Comparison of ENCODE assay signal across 8 cellular contexts in the genomic region with DNA sequence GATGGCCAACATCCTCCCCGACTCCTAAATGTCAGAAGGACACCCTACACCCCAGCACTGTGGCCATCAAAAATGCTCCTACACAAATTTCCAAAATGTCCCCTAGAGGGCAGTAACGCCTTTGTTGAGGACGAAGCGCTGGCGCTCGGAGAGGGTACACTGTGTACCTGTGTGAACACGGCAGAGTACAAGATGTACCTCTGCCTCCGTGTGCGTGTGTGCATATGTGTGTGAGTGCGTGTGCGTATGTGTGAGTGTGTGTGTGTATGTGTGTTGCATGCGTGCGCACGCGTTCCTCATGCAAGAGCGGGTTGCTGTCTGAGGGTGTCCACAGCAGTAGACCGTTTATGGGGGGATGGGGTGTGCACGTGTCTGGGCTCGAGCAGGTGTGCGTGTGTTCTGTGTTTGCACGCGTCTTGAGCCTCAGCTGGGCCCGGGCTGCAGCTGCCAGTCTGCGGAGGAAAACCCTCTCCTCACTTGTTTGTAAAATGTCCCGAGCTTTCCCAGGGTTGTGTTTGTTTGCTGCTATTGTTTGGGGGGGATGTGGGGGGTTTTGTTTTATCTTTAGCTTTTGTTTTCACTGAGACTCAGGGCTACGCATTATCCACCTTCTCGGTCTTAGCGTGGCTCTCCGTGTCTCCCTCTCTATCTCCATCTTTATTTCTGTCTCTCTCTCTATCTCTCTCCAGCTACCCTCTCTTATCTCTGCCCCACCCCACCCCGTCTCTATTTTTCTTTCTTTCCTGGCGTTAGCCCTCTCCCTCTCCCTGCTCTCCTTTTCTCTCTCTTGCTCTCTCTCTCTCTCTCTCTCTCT. TPM values are rescaled to one million over a fixed set of nuclear protein-coding genes. Genes with fewer than 3 reads are reported as not detected.
DNase-seq lines count a peak whose midpoint lies in the region; ATAC-seq, FAIRE-seq and TF ChIP-seq lines count a peak whose summit lies in the region.

No MANE protein-coding gene starts in this region.

- no peaks in the 10 kb centered on the region for H3K9me3 Mint-ChIP-seq in HFFc6
- H3K9me3 Mint-ChIP-seq in astrocyte (ENCODE audit: unreplicated experiment) = no peaks in the 10 kb centered on the region

- DNase-seq in NCI-H187 (lab: John Stamatoyannopoulos, UW) = peak; percentile 19 to 31
- DNase-seq in NCI-H187 treated with DMSO at 0.1 percent for 48 hours (lab: John Stamatoyannopoulos, UW) = no peak
- peak; percentile 39 for DNase-seq in HFFc6
- peak; percentile 25 for DNase-seq in NCI-H1048 (lab: John Stamatoyannopoulos, UW)
- peak; percentile 58 for DNase-seq in T follicular helper cell (ENCODE audit: low read depth)
- DNase-seq in astrocyte (ENCODE audit: low read depth) = peak; percentile 30
- DNase-seq in gastrocnemius medialis = peak; percentile 74 to 84

- peak; percentile 28 to 31 for TF ChIP-seq POLR2A in gastrocnemius medialis (IDR thresholded peaks at IDR 0.05)

- H3K36me3 Mint-ChIP-seq in HFFc6 (ENCODE audit: low read depth) (peaks cover 5% of the 10 kb centered on the region), astrocyte (ENCODE audit: low read depth, unreplicated experiment) (peaks cover 2% of the 10 kb centered on the region)

- H3K4me3 ChIP-seq in astrocyte (ENCODE audit: insufficient read depth, low read depth, low read length) = peak overlapping the region; percentile 49
- peak overlapping the region; percentile 41 for H3K4me3 ChIP-seq in iPS-11a (ENCODE audit: low read depth, low read length)
- H3K4me3 ChIP-seq in gastrocnemius medialis = peak overlapping the region; percentile 32 to 44 (median 34)

- intact Hi-C loops in gastrocnemius medialis (cut with DNase I; ENCODE audit: low total_unique reads) = loop anchor here (1.0 to 10.0 kb wide), 6 partner anchors 17 to 365 kb away; a partner anchor contains a TSS

- H3K79me2 ChIP-seq in astrocyte (ENCODE audit: insufficient read depth, low read length) = peaks cover 4% of the 10 kb centered on the region

- H4K20me1 ChIP-seq in astrocyte (ENCODE audit: insufficient read depth, low read length) = peaks cover 22% of the 10 kb centered on the region

- TF ChIP-seq CTCF in HFFc6 (IDR thresholded peaks at IDR 0.05) (peak; percentile 78), astrocyte (IDR thresholded peaks at IDR 0.05; ENCODE audit: insufficient read depth, low read depth, low read length) (peak; percentile 48), gastrocnemius medialis (IDR thresholded peaks at IDR 0.05 in 4 of 5, conservative IDR thresholded peaks at IDR 0.05 in 1 of 5) (peak; percentile 65 to 81 (median 78))

- H3K27me3 Mint-ChIP-seq in HFFc6 (ENCODE audit: insufficient read depth) = no peaks in the 10 kb centered on the region; the same call in 1 of the 2 replicates
- no peaks in the 10 kb centered on the region for H3K27me3 Mint-ChIP-seq in astrocyte (ENCODE audit: low read depth, unreplicated experiment)

- no peaks in the 10 kb centered on the region for H3K9me3 ChIP-seq in astrocyte (ENCODE audit: insufficient read depth, low read depth, low read length)
- no peaks in the 10 kb centered on the region for H3K9me3 ChIP-seq in gastrocnemius medialis

- H3K27me3 ChIP-seq in astrocyte (ENCODE audit: insufficient read depth, low read length) (no peaks in the 10 kb centered on the region), gastrocnemius medialis (no peaks in the 10 kb centered on the region)

- peak overlapping the region; percentile 43 for H3K9ac ChIP-seq in astrocyte (ENCODE audit: low read length)

- peak overlapping the region; percentile 63 for H2AFZ ChIP-seq in astrocyte (ENCODE audit: low read depth, low read length)

- H3K4me2 ChIP-seq in astrocyte (ENCODE audit: low read length) = peak overlapping the region; percentile 90

- H3K27ac Mint-ChIP-seq in HFFc6 (peak overlapping the region; percentile 38), astrocyte (ENCODE audit: unreplicated experiment) (peak overlapping the region; percentile 41)

- H3K4me1 Mint-ChIP-seq in HFFc6 (ENCODE audit: low read depth) (peaks cover 20% of the 10 kb centered on the region), astrocyte (ENCODE audit: low read depth, unreplicated experiment) (peaks cover 15% of the 10 kb centered on the region)

- no peaks in the 10 kb centered on the region for H3K4me1 ChIP-seq in astrocyte (ENCODE audit: insufficient read depth, low read length)
- H3K4me1 ChIP-seq in gastrocnemius medialis = peaks cover 0 to 10% of the 10 kb centered on the region in 2 donors

- in situ Hi-C loops in gastrocnemius medialis (cut with MboI; ENCODE audit: low sequenced_read_pairs in 4 of 4) = no loop called here

- H3K36me3 ChIP-seq in astrocyte (ENCODE audit: insufficient read depth, low read length) (no peaks in the 10 kb centered on the region), gastrocnemius medialis (no peaks in the 10 kb centered on the region)

- FAIRE-seq in astrocyte (lab: Jason Lieb, UNC) = peak; percentile 98

- H3K27ac ChIP-seq in astrocyte (ENCODE audit: low read depth, low read length) (no peak overlapping the region), gastrocnemius medialis (peak overlapping the region; percentile 82 to 86 (median 84))

- peak; percentile 94 to 95 for ATAC-seq in gastrocnemius medialis

- H3K4me3 Mint-ChIP-seq in HFFc6 (peak overlapping the region; percentile 81), astrocyte (ENCODE audit: unreplicated experiment) (no peak overlapping the region)

RNA-seq across cellular contexts. Expression of a gene that starts 10.4 kb away (rescaled TPM):
- 10 to 100 TPM; 20.9 to 26.7 (median 22.3) TPM for total RNA-seq in HFFc6 (2021; fragmentation: NEBNext Ultra II Directional; extraction: Animal tissue kit (Norgen Biotek cat#: 25700))
- total RNA-seq in astrocyte = 30.7 and 31.5 TPM in 2 replicates
- 100 to 1,000 TPM in 1 of 4 donors, 10 to 100 TPM in 3; 46.7 to 161 (median 78.6) TPM for total RNA-seq in gastrocnemius medialis

RNA-seq across cellular contexts. Expression of a gene that starts 22.1 kb away (rescaled TPM):
- 1 to 10 TPM; 2.6 to 4.8 (median 3.2) TPM for total RNA-seq in HFFc6 (2021; fragmentation: NEBNext Ultra II Directional; extraction: Animal tissue kit (Norgen Biotek cat#: 25700))
- total RNA-seq in astrocyte (5.9 and 6.8 TPM in 2 replicates), gastrocnemius medialis (10 to 100 TPM in 2 of 4 donors, 1 to 10 TPM in 2; 3.0 to 13.0 (median 7.4) TPM)

RNA-seq across cellular contexts. Expression of a gene that starts 23.2 kb away (rescaled TPM):
- 1 to 10 TPM; 2.1 to 3.1 (median 2.8) TPM for total RNA-seq in HFFc6 (2021; fragmentation: NEBNext Ultra II Directional; extraction: Animal tissue kit (Norgen Biotek cat#: 25700))
- total RNA-seq in astrocyte = 8.1 and 8.2 TPM in 2 replicates
- under 1 TPM in 3 of 4 donors, not detected in 1; 0.07 to 0.31 (median 0.10) TPM for total RNA-seq in gastrocnemius medialis
